ENCODE assay signal across 1 cellular context in genomic region chr1:113255038-113255727, GRCh38.
TF ChIP-seq lines count a peak whose summit lies in the region.

No MANE protein-coding gene starts in this region.

TF ChIP-seq in H1, 55 proteins besides CTCF, POLR2A, EP300 and RAD21 (continued from another document):
- TF ChIP-seq CHD7 (IDR thresholded peaks at IDR 0.05; ENCODE audit: insufficient replicate concordance, low read length): no peak
- no peak for TF ChIP-seq FOSL1 (IDR thresholded peaks at IDR 0.05; ENCODE audit: insufficient read depth, low read depth, low read length)
- no peak for TF ChIP-seq GABPA (IDR thresholded peaks at IDR 0.05; ENCODE audit: borderline replicate concordance, insufficient read depth, low read length)
- TF ChIP-seq SUZ12 (IDR thresholded peaks at IDR 0.05; ENCODE audit: low read length): no peak
- TF ChIP-seq EZH2 (IDR thresholded peaks at IDR 0.05; ENCODE audit: low read depth, low read length, severe bottlenecking): no peak
- TF ChIP-seq PHF8 (conservative IDR thresholded peaks at IDR 0.05; ENCODE audit: low read depth, low read length): no peak
- no peak for TF ChIP-seq SP1 (IDR thresholded peaks at IDR 0.05; ENCODE audit: low read depth, low read length)
- no peak for TF ChIP-seq CTBP2 (IDR thresholded peaks at IDR 0.05; ENCODE audit: borderline replicate concordance, insufficient read depth, insufficient read length, low read length)
- TF ChIP-seq YY1 (IDR thresholded peaks at IDR 0.05; ENCODE audit: low read depth, low read length): no peak
- no peak for TF ChIP-seq HDAC2 (IDR thresholded peaks at IDR 0.05; ENCODE audit: borderline replicate concordance in 1 of 2, low read depth in 2 of 2, low read length in 2 of 2)
